9 cellular contexts compared by ENCODE assay signal in the genomic region with DNA sequence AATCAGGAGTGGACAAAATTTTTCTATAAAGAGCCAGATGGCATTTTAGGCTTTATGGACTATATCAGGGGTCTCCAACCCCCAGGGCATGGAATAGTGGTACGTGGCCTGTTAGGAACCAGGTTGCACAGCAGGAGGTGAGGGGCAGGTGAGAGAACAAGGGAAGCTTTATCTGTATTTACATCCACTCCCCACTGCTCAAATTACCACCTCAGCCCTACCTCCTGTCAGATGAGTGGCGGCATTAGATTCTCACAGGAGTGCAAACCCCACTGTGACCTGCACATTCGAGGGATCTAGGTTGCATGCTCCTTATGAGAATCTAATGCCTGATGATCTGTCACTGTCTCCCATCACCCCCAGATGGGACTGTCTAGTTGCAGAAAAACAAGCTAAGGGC.
"Had no signal": no experiment of that assay in that cellular context is flagged by ENCODE, and none has a peak within 500 bp of the region (broad histone marks: within the 10 kb centered on the region; RNA-seq: fewer than 3 reads in every experiment).

No MANE protein-coding gene starts in this region.

- DNase-seq: activated CD4-positive, alpha-beta T cell treated with anti-CD3 and anti-CD28 coated beads, Interleukin-2, amount 50 U/mL, for 1 hour; activated gamma-delta T cell; brain microvascular endothelial cell; effector memory CD4-positive, alpha-beta T cell; gastrocnemius medialis; left ventricle myocardium inferior had no signal

- H3K27ac ChIP-seq: brain microvascular endothelial cell, epithelial cell of prostate, gastrocnemius medialis, left ventricle myocardium inferior had no signal

- H3K4me1 ChIP-seq: gastrocnemius medialis, left ventricle myocardium inferior had no signal

- H3K9me3 ChIP-seq: gastrocnemius medialis, left ventricle myocardium inferior had no signal

- H3K4me3 ChIP-seq: gastrocnemius medialis, left ventricle myocardium inferior had no signal

- ATAC-seq: gastrocnemius medialis had no signal

- H3K27me3 ChIP-seq: brain microvascular endothelial cell, gastrocnemius medialis had no signal

- FAIRE-seq: keratinocyte, TTC549 had no signal
